Comparison of ENCODE assay signal across 8 cellular contexts in genomic region chr9:35116539-35116897, GRCh38. TPM values are rescaled to one million over a fixed set of nuclear protein-coding genes. Genes with fewer than 3 reads are reported as not detected.
A peak's percentile ranks its signal among the peaks of the same experiment; 100 is the strongest.
DNase-seq lines count a peak whose midpoint lies in the region; ATAC-seq and TF ChIP-seq lines count a peak whose summit lies in the region.

No MANE protein-coding gene starts in this region.

- ATAC-seq in GM19452 (IDR thresholded peaks at IDR 0.05; ENCODE audit: unreplicated experiment), result peak; percentile 8
- peak; percentile 22 for ATAC-seq in SK-N-SH treated with all-trans-retinoic acid at 6 μM for 48 hours
- peak; percentile 8 to 14 for ATAC-seq in gastrocnemius medialis

- intact Hi-C loops in gastrocnemius medialis (cut with DNase I; ENCODE audit: low total_unique reads), result loop anchor here (1.0 to 10.0 kb wide), 8 partner anchors 46 to 698 kb away; partner anchors contain the start of genes DNAI1, FAM219A, HINT2 and SPAG8

- peak overlapping the region; percentile 58 to 73 (median 68) for H3K4me3 ChIP-seq in gastrocnemius medialis

- H3K27ac ChIP-seq in gastrocnemius medialis, result peak overlapping the region; percentile 83 to 92 (median 84)

- H3K36me3 ChIP-seq in gastrocnemius medialis, result no peaks in the 10 kb centered on the region

- peaks cover 18% of the 10 kb centered on the region for H3K9me3 Mint-ChIP-seq in glutamatergic neuron (ENCODE audit: unreplicated experiment)

- in situ Hi-C loops in gastrocnemius medialis (cut with MboI; ENCODE audit: low sequenced_read_pairs in 4 of 4), result loop anchor here (5.0 to 25.0 kb wide), 6 partner anchors 46 to 446 kb away; partner anchors contain the start of gene UNC13B (in 1 of the 4)

- TF ChIP-seq CTCF in glutamatergic neuron (IDR thresholded peaks at IDR 0.05; ENCODE audit: partially characterized antibody, unreplicated experiment) (no peak), gastrocnemius medialis (IDR thresholded peaks at IDR 0.05 in 4 of 5, conservative IDR thresholded peaks at IDR 0.05 in 1 of 5) (no peak)

- H3K27ac Mint-ChIP-seq in glutamatergic neuron (ENCODE audit: unreplicated experiment), result peak overlapping the region; percentile 98

- no peak for TF ChIP-seq POLR2A in gastrocnemius medialis (IDR thresholded peaks at IDR 0.05)

- H3K4me3 Mint-ChIP-seq in glutamatergic neuron (ENCODE audit: unreplicated experiment), result peak overlapping the region; percentile 95

- H3K36me3 Mint-ChIP-seq in glutamatergic neuron (ENCODE audit: unreplicated experiment), result no peaks in the 10 kb centered on the region

- H3K27me3 ChIP-seq in gastrocnemius medialis, result no peaks in the 10 kb centered on the region

- H3K9me3 ChIP-seq in gastrocnemius medialis, result no peaks in the 10 kb centered on the region

- peaks cover 20% of the 10 kb centered on the region for H3K4me1 Mint-ChIP-seq in glutamatergic neuron (ENCODE audit: low read depth, unreplicated experiment)

- H3K4me1 ChIP-seq in gastrocnemius medialis, result peaks cover 21 to 26% of the 10 kb centered on the region in 2 donors

- H3K27me3 Mint-ChIP-seq in glutamatergic neuron (ENCODE audit: unreplicated experiment), result peaks cover 19% of the 10 kb centered on the region

- DNase-seq in glutamatergic neuron (peak; percentile 27), gastrocnemius medialis (no peak), Ammon's horn (ENCODE audit: low spot score) (no peak), NCI-H2081 treated with DMSO at 0.1 percent for 48 hours (lab: John Stamatoyannopoulos, UW) (no peak), NCI-H146 treated with DMSO at 0.1 percent for 48 hours (lab: John Stamatoyannopoulos, UW; ENCODE audit: unreplicated experiment) (no peak), NCI-H82 treated with DMSO at 0.1 percent for 48 hours (lab: John Stamatoyannopoulos, UW; ENCODE audit: unreplicated experiment) (no peak)

TF ChIP-seq in SK-N-SH treated with all-trans-retinoic acid at 6 μM for 48 hours, 23 proteins besides CTCF, POLR2A, EP300 and RAD21:
- TF ChIP-seq BACH2 (CRISPR knock-in tag; IDR thresholded peaks at IDR 0.05; ENCODE audit: borderline replicate concordance) (no peak), ZNF70 (CRISPR knock-in tag; IDR thresholded peaks at IDR 0.05) (no peak)

RNA-seq across cellular contexts. Expression of gene ATOSB, which starts 0.9 kb away (rescaled TPM):
- total RNA-seq in glutamatergic neuron (ENCODE audit: unreplicated experiment) (51.0 TPM), gastrocnemius medialis (10 to 100 TPM; 13.0 to 28.9 (median 24.2) TPM)

RNA-seq across cellular contexts. Expression of gene STOML2, which starts 13.6 kb away (rescaled TPM):
- total RNA-seq in glutamatergic neuron (ENCODE audit: unreplicated experiment), result 73.0 TPM
- total RNA-seq in gastrocnemius medialis, result 100 to 1,000 TPM; 117 to 168 (median 158) TPM

RNA-seq across cellular contexts. Expression of gene PIGO, which starts 20.1 kb away (rescaled TPM):
- total RNA-seq in glutamatergic neuron (ENCODE audit: unreplicated experiment) (19.0 TPM), gastrocnemius medialis (10 to 100 TPM in 1 of 4 donors, 1 to 10 TPM in 3; 6.6 to 12.3 (median 7.3) TPM)

RNA-seq across cellular contexts. Expression of gene FANCG, which starts 36.8 kb away (rescaled TPM):
- total RNA-seq in glutamatergic neuron (ENCODE audit: unreplicated experiment) (49.0 TPM), gastrocnemius medialis (10 to 100 TPM in 1 of 4 donors, 1 to 10 TPM in 3; 1.8 to 15.7 (median 3.4) TPM)

RNA-seq across cellular contexts. Expression of gene VCP, which starts 44.1 kb away (rescaled TPM):
- 297 TPM for total RNA-seq in glutamatergic neuron (ENCODE audit: unreplicated experiment)
- 100 to 1,000 TPM; 265 to 354 (median 342) TPM for total RNA-seq in gastrocnemius medialis
